8 cellular contexts compared by ENCODE assay signal in the genomic region with DNA sequence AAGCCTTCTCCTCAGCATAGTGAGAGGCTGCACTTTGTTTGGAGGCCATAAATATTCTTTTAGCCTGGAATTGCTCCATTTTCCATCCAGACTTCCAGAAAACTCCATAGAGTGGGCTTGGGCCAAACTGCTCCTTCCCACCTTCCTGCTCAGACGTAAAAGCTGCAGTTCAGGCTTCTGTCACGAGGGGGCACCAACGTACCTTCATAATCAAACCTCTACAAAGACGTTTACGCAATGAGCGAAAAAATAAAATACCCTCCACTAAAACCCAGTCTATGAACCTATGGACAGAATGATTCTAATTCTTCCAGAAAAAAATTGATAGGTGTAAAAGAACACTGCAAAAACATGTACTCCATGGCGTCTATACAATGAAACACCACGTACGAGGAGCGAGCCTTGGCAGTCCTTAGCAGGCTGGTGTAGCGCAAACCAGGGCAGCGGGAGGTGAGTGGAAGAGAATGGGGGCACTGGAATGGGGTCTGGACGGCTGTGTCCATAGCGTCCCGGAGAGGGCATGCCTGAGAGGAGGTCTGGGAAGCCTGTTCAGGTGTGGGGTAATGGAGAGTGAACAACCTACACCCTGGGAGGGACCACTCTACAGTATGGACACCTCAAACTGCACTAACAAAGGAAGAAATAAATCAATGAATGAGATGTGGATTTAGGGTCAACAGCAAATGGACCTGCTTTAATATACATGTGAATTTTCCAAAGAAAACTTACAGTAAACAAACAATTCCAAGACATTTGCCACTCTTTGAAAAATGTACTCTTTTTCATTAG. TPM values are rescaled to one million over a fixed set of nuclear protein-coding genes. Genes with fewer than 3 reads are reported as not detected.
DNase-seq lines count a peak whose midpoint lies in the region; ATAC-seq, FAIRE-seq and TF ChIP-seq lines count a peak whose summit lies in the region.

No MANE protein-coding gene starts in this region.

- H3K27ac ChIP-seq in HEK293 (ENCODE audit: extremely low read depth, low read depth, low read length) (no peak overlapping the region), left lung (peak overlapping the region in 1 of 2 donors; percentile 57)

- no peaks in the 10 kb centered on the region for H3K36me3 Mint-ChIP-seq in dendritic cell treated with granulocyte-macrophage colony-stimulating factor and Interleukin-4, amounts not matched to agents 40 ng/mL and 50 ng/mL, for 4 days (ENCODE audit: low read depth)

- FAIRE-seq in D721Med (lab: Jason Lieb, UNC), result peak; percentile 41

- H3K27me3 Mint-ChIP-seq in dendritic cell treated with granulocyte-macrophage colony-stimulating factor and Interleukin-4, amounts not matched to agents 40 ng/mL and 50 ng/mL, for 4 days, result no peaks in the 10 kb centered on the region

- peak; percentile 67 for TF ChIP-seq CTCF in D721Med (IDR thresholded peaks at IDR 0.05; ENCODE audit: insufficient read depth, missing control alignments)
- TF ChIP-seq CTCF in HEK293 (tag by site-specific recombination; IDR thresholded peaks at IDR 0.05), result peak; percentile 67; the same call in 1 of the 2 replicates
- TF ChIP-seq CTCF in left lung (IDR thresholded peaks at IDR 0.05), result peak; percentile 78 to 85

- H3K27ac Mint-ChIP-seq in dendritic cell treated with granulocyte-macrophage colony-stimulating factor and Interleukin-4, amounts not matched to agents 40 ng/mL and 50 ng/mL, for 4 days, result no peak overlapping the region

- ATAC-seq in left lung, result peak; percentile 90
- ATAC-seq in GM21515 (IDR thresholded peaks at IDR 0.05; ENCODE audit: unreplicated experiment), result no peak

- peaks cover 6% of the 10 kb centered on the region for H3K4me1 Mint-ChIP-seq in dendritic cell treated with granulocyte-macrophage colony-stimulating factor and Interleukin-4, amounts not matched to agents 40 ng/mL and 50 ng/mL, for 4 days (ENCODE audit: low read depth)

- H3K36me3 ChIP-seq in HEK293 (ENCODE audit: control insufficient read depth in 2 of 2, insufficient read depth in 1 of 2, low read length in 2 of 2) (no peaks in the 10 kb centered on the region), left lung (no peaks in the 10 kb centered on the region)

- H3K9me3 Mint-ChIP-seq in dendritic cell treated with granulocyte-macrophage colony-stimulating factor and Interleukin-4, amounts not matched to agents 40 ng/mL and 50 ng/mL, for 4 days, result no peaks in the 10 kb centered on the region

- H3K4me3 ChIP-seq in HEK293 (ENCODE audit: low read depth, low read length) (no peak overlapping the region), left lung (peak overlapping the region in 1 of 2 donors; percentile 16)

- intact Hi-C loops in dendritic cell treated with granulocyte-macrophage colony-stimulating factor and Interleukin-4, amounts not matched to agents 40 ng/mL and 50 ng/mL, for 4 days (cut with micrococcal nuclease), result loop anchor here (1.0 to 10.0 kb wide), 2 partner anchors 151 to 284 kb away; partner anchors contain the start of gene MORF4L2
- intact Hi-C loops in left lung (cut with DNase I), result loop anchor here in 1 of 2 donors (10.0 kb wide), 1 partner anchor 151 kb away; the partner anchor contains the start of gene MORF4L2

- peaks cover 0 to 3% of the 10 kb centered on the region in 2 donors for H3K27me3 ChIP-seq in left lung

- CTCF ChIA-PET in HEK293 (lab: Yijun Ruan, JAX), result interaction anchor here (0.6 to 3.2 kb wide), 20 partner anchors 12 to 301 kb away, joined by 3 to 10 read pairs (median 4); partner anchors contain the start of gene TCEAL1

- POLR2A ChIA-PET in HEK293 (lab: Yijun Ruan, JAX), result no interaction called here

- peak overlapping the region; percentile 62 for H3K4me3 Mint-ChIP-seq in dendritic cell treated with granulocyte-macrophage colony-stimulating factor and Interleukin-4, amounts not matched to agents 40 ng/mL and 50 ng/mL, for 4 days

- H3K4me1 ChIP-seq in HEK293 (ENCODE audit: control insufficient read depth, insufficient read depth, low read length) (no peaks in the 10 kb centered on the region), left lung (no peaks in the 10 kb centered on the region)

- no peaks in the 10 kb centered on the region for H3K9me3 ChIP-seq in HEK293 (ENCODE audit: control insufficient read depth, insufficient read depth, low read depth, low read length)
- H3K9me3 ChIP-seq in left lung, result no peaks in the 10 kb centered on the region

- DNase-seq in D721Med (ENCODE audit: insufficient read length, low spot score) (no peak), NCI-H2171 (lab: John Stamatoyannopoulos, UW) (peak; percentile 1), left lung (peak in 1 of 2 donors; percentile 61)
- DNase-seq in activated CD4-positive, alpha-beta T cell treated with anti-CD3 and anti-CD28 coated beads, Interleukin-2, amount 50 U/mL, for 1 hour, result peak; percentile 65
- DNase-seq in stimulated activated CD4-positive, alpha-beta T cell treated with anti-CD3 and anti-CD28 coated beads, Interleukin-2, amount 100 ng/mL, for 48 hours, result peak; percentile 59 to 66

TF ChIP-seq in HEK293, 187 proteins besides CTCF, POLR2A, EP300 and RAD21:
- peak; percentile 98 for TF ChIP-seq ZNF654 (tag by site-specific recombination; IDR thresholded peaks at IDR 0.05; ENCODE audit: low read depth)
- TF ChIP-seq ZNF366 (tag by site-specific recombination; conservative IDR thresholded peaks at IDR 0.05), result no peak
- TF ChIP-seq ZNF660 (tag by site-specific recombination; IDR thresholded peaks at IDR 0.05), result 0 out of 2 replicates have a peak, but pooled peaks have one; percentile 36
- TF ChIP-seq BCL6B (tag by site-specific recombination; IDR thresholded peaks at IDR 0.05), result no peak
- TF ChIP-seq ZNF2 (tag by site-specific recombination; IDR thresholded peaks at IDR 0.05), result 0 out of 2 replicates have a peak, but pooled peaks have one; percentile 30

RNA-seq across cellular contexts. Expression of gene RAB40A, which starts 14.3 kb away (rescaled TPM):
- total RNA-seq in left lung, result under 1 TPM; 0.17 to 0.21 TPM

RNA-seq across cellular contexts. Expression of gene TCEAL4, which starts 51.7 kb away (rescaled TPM):
- 10 to 100 TPM; 67.5 to 77.2 TPM for total RNA-seq in left lung
